ENCODE assay signal across 1 cellular context in genomic region chr12:3168775-3169221, GRCh38.
A peak's percentile ranks its signal among the peaks of the same experiment; 100 is the strongest.
TF ChIP-seq lines count a peak whose summit lies in the region.

No MANE protein-coding gene starts in this region.

TF ChIP-seq in SK-N-SH, 30 proteins besides CTCF, POLR2A, EP300 and RAD21 (continued from another document):
- TF ChIP-seq IRF3 (IDR thresholded peaks at IDR 0.05; ENCODE audit: low read depth, low read length): no peak
- TF ChIP-seq JUND (IDR thresholded peaks at IDR 0.05): peak; percentile 65
- TF ChIP-seq NRF1 (IDR thresholded peaks at IDR 0.05; ENCODE audit: low read depth, low read length): no peak
- no peak for TF ChIP-seq RXRA (IDR thresholded peaks at IDR 0.05; ENCODE audit: borderline replicate concordance, low read depth)
- TF ChIP-seq SMC3 (IDR thresholded peaks at IDR 0.05; ENCODE audit: low read depth, low read length): no peak
- TF ChIP-seq FOSL2 (IDR thresholded peaks at IDR 0.05; ENCODE audit: borderline replicate concordance, low read depth): peak; percentile 72; the same call in 1 of the 2 replicates
- TF ChIP-seq RCOR1 (IDR thresholded peaks at IDR 0.05; ENCODE audit: low read length): no peak
- peak; percentile 47; the same call in 1 of the 2 replicates for TF ChIP-seq TCF12 (IDR thresholded peaks at IDR 0.05)
- TF ChIP-seq ELF1 (IDR thresholded peaks at IDR 0.05): no peak
- peak; percentile 50; the same call in 1 of the 2 replicates for TF ChIP-seq PBX3 (IDR thresholded peaks at IDR 0.05)
